10 cellular contexts compared by ENCODE assay signal in genomic region chr17:2179615-2180295, GRCh38.
DNase-seq lines count a peak whose midpoint lies in the region; ATAC-seq and TF ChIP-seq lines count a peak whose summit lies in the region.
"Had no signal": no experiment of that assay in that cellular context is flagged by ENCODE, and none has a peak within 500 bp of the region (broad histone marks: within the 10 kb centered on the region; RNA-seq: fewer than 3 reads in every experiment).

No MANE protein-coding gene starts in this region.

- H3K36me3 Mint-ChIP-seq in CD8-positive, alpha-beta T cell, result peaks cover 79% of the 10 kb centered on the region
- peaks cover 0 to 8% of the 10 kb centered on the region in 2 donors for H3K36me3 Mint-ChIP-seq in activated T-cell treated with anti-CD3 and anti-CD28 coated beads, Interleukin-2, amount 50 U/mL, for 72 hours (ENCODE audit: insufficient read depth in 2 of 2)

- no peaks in the 10 kb centered on the region for H3K4me1 ChIP-seq in CD8-positive, alpha-beta T cell (ENCODE audit: insufficient read depth, low read length)
- H3K4me1 ChIP-seq in Peyer's patch, result peaks cover 0 to 64% (median 2%) of the 10 kb centered on the region in 4 donors

- H3K36me3 ChIP-seq in CD8-positive, alpha-beta T cell (ENCODE audit: insufficient read depth, low read length), result peaks cover 14% of the 10 kb centered on the region
- peaks cover 0 to 10% (median 0%) of the 10 kb centered on the region in 3 donors for H3K36me3 ChIP-seq in Peyer's patch

- no peaks in the 10 kb centered on the region for H3K9me3 ChIP-seq in CD8-positive, alpha-beta T cell (ENCODE audit: low read length)
- H3K9me3 ChIP-seq in Peyer's patch, result no peaks in the 10 kb centered on the region
- H3K9me3 ChIP-seq: neutrophil had no signal

- H3K4me3 Mint-ChIP-seq in CD8-positive, alpha-beta T cell, result no peak overlapping the region
- no peak overlapping the region for H3K4me3 Mint-ChIP-seq in activated T-cell treated with anti-CD3 and anti-CD28 coated beads, Interleukin-2, amount 50 U/mL, for 72 hours
- H3K4me3 Mint-ChIP-seq: T-helper 1 cell treated with Interleukin-12 subunit alpha and Interleukin-12 subunit beta and Interleukin-4 antibody, amounts not matched to agents 30 μg/mL and 1 μg/mL, for 36 hours had no signal

- TF ChIP-seq CTCF in CD8-positive, alpha-beta T cell (IDR thresholded peaks at IDR 0.05), result no peak
- TF ChIP-seq CTCF in Peyer's patch (IDR thresholded peaks at IDR 0.05) (no peak), fibroblast of the aortic adventitia (IDR thresholded peaks at IDR 0.05; ENCODE audit: insufficient read depth, low read length) (no peak)

- peaks cover 7% of the 10 kb centered on the region for H3K4me1 Mint-ChIP-seq in CD8-positive, alpha-beta T cell (ENCODE audit: low read depth)
- peaks cover 5% of the 10 kb centered on the region for H3K4me1 Mint-ChIP-seq in activated T-cell treated with anti-CD3 and anti-CD28 coated beads, Interleukin-2, amount 50 U/mL, for 72 hours (ENCODE audit: low read depth)

- POLR2A ChIA-PET in CD8-positive, alpha-beta T cell (lab: Charles Lee), result no interaction called here

- CTCF ChIA-PET in CD8-positive, alpha-beta T cell (lab: Charles Lee), result interaction anchor here (1.5 to 2.8 kb wide), 2 partner anchors 65 to 125 kb away, joined by 3 to 10 read pairs; no protein-coding TSS in a partner anchor

- H3K27me3 ChIP-seq in CD8-positive, alpha-beta T cell (ENCODE audit: insufficient read depth, low read length), result no peaks in the 10 kb centered on the region
- no peaks in the 10 kb centered on the region for H3K27me3 ChIP-seq in Peyer's patch
- H3K27me3 ChIP-seq: neutrophil had no signal

- no peak for ATAC-seq in CD8-positive, alpha-beta T cell
- ATAC-seq in GM18520 (IDR thresholded peaks at IDR 0.05; ENCODE audit: unreplicated experiment) (no peak), GM19397 (IDR thresholded peaks at IDR 0.05; ENCODE audit: unreplicated experiment) (no peak)
- ATAC-seq in activated T-cell treated with anti-CD3 and anti-CD28 coated beads, Interleukin-2, amount 50 U/mL, for 72 hours (replicated peaks in 1 of 2), result no peak

- DNase-seq in CD8-positive, alpha-beta T cell, result no peak
- peak in 2 of 3 donors; percentile 33 to 73 for DNase-seq in Peyer's patch
- DNase-seq in fibroblast of the aortic adventitia (ENCODE audit: low read depth), result peak; percentile 99
- DNase-seq in posterior cingulate gyrus, result peak in 7 of 10 donors; percentile 27 to 86 (median 51)
- no peak for DNase-seq in T-helper 9 cell
- DNase-seq in activated T-cell treated with anti-CD3 and anti-CD28 coated beads, Interleukin-2, amount 50 U/mL, for 72 hours, result no peak

- H3K27me3 Mint-ChIP-seq in CD8-positive, alpha-beta T cell (ENCODE audit: low read depth), result no peaks in the 10 kb centered on the region
- H3K27me3 Mint-ChIP-seq in activated T-cell treated with anti-CD3 and anti-CD28 coated beads, Interleukin-2, amount 50 U/mL, for 72 hours (ENCODE audit: low read depth), result no peaks in the 10 kb centered on the region

- no peak overlapping the region for H3K27ac ChIP-seq in CD8-positive, alpha-beta T cell (ENCODE audit: low read depth, low read length)
- peak overlapping the region; percentile 60 to 80 (median 68) for H3K27ac ChIP-seq in Peyer's patch
- H3K27ac ChIP-seq: neutrophil had no signal

- H3K9me3 Mint-ChIP-seq in CD8-positive, alpha-beta T cell, result no peaks in the 10 kb centered on the region
- H3K9me3 Mint-ChIP-seq in activated T-cell treated with anti-CD3 and anti-CD28 coated beads, Interleukin-2, amount 50 U/mL, for 72 hours, result no peaks in the 10 kb centered on the region
- H3K9me3 Mint-ChIP-seq: T-helper 1 cell treated with Interleukin-12 subunit alpha and Interleukin-12 subunit beta and Interleukin-4 antibody, amounts not matched to agents 30 μg/mL and 1 μg/mL, for 36 hours had no signal

- peak overlapping the region; percentile 37 for H3K27ac Mint-ChIP-seq in CD8-positive, alpha-beta T cell
- H3K27ac Mint-ChIP-seq in activated T-cell treated with anti-CD3 and anti-CD28 coated beads, Interleukin-2, amount 50 U/mL, for 72 hours, result no peak overlapping the region

- no peak overlapping the region for H3K4me3 ChIP-seq in CD8-positive, alpha-beta T cell (ENCODE audit: low read depth, low read length)
- H3K4me3 ChIP-seq in Peyer's patch (no peak overlapping the region), fibroblast of the aortic adventitia (ENCODE audit: low read depth, low read length) (no peak overlapping the region)

- TF ChIP-seq POLR2A in Peyer's patch (IDR thresholded peaks at IDR 0.05), result no peak

- intact Hi-C loops in CD8-positive, alpha-beta T cell (cut with DNase I, micrococcal nuclease), result no loop called here
- intact Hi-C loops in posterior cingulate gyrus (cut with DNase I), result loop anchor here (5.0 to 10.0 kb wide), 2 partner anchors 33 to 55 kb away; no protein-coding TSS in a partner anchor

Comparison
In these comparisons a context has a peak if more than half of its experiments do, and no peak if none do; other contexts are left out.
1. DNase-seq: peak in Peyer's patch (2 of 3), fibroblast of the aortic adventitia (single experiment) and posterior cingulate gyrus (7 of 10); none in CD8-positive, alpha-beta T cell (0 of 7), T-helper 9 cell (single experiment) and activated T-cell treated with anti-CD3 and anti-CD28 coated beads, Interleukin-2, amount 50 U/mL, for 72 hours (0 of 2).